Comparison of ENCODE assay signal across 22 cellular contexts in genomic region chr17:61555127-61555531, GRCh38. TPM values are rescaled to one million over a fixed set of nuclear protein-coding genes. Genes with fewer than 3 reads are reported as not detected.
"Had no signal": no experiment of that assay in that cellular context is flagged by ENCODE, and none has a peak within 500 bp of the region (broad histone marks: within the 10 kb centered on the region; RNA-seq: fewer than 3 reads in every experiment).

No MANE protein-coding gene starts in this region.

- H3K9me3 ChIP-seq: breast epithelium, esophagus muscularis mucosa, lower lobe of right lung, stomach, uterus had no signal

- H3K4me3 ChIP-seq: breast epithelium, esophagus muscularis mucosa, lower lobe of right lung, neural progenitor cell, skin epidermis, stomach, uterus had no signal

- H2AFZ ChIP-seq: neural progenitor cell had no signal

- H3K4me2 ChIP-seq: neural progenitor cell had no signal

- H3K9ac ChIP-seq: neural progenitor cell had no signal

- H3K27ac ChIP-seq: breast epithelium, esophagus muscularis mucosa, lower lobe of right lung, neural progenitor cell, skin epidermis, stomach, uterus had no signal

- ATAC-seq: activated CD4-positive, alpha-beta T cell treated with anti-CD3 and anti-CD28 coated beads for 36 hours; activated CD8-positive, alpha-beta T cell treated with anti-CD3 and anti-CD28 coated beads for 36 hours; activated T-cell treated with anti-CD3 and anti-CD28 coated beads, Interleukin-2, amount 50 U/mL, for 72 hours; left cardiac atrium; lower lobe of right lung had no signal

- H3K4me1 ChIP-seq: breast epithelium, esophagus muscularis mucosa, lower lobe of right lung, neural progenitor cell, stomach, uterus had no signal

- DNase-seq: activated CD4-positive, alpha-beta T cell treated with anti-CD3 and anti-CD28 coated beads for 36 hours; activated CD8-positive, alpha-beta memory T cell treated with anti-CD3 and anti-CD28 coated beads, Interleukin-2, amount 50 U/mL, for 4 hours; activated CD8-positive, alpha-beta T cell treated with anti-CD3 and anti-CD28 coated beads for 36 hours; activated gamma-delta T cell treated with Interleukin-2 at 50 U/mL for 16 hours; activated naive CD8-positive, alpha-beta T cell treated with anti-CD3 and anti-CD28 coated beads, Interleukin-2, amount 10 ng/mL, durations not matched to agents 7 days and 5 days; activated T-cell treated with anti-CD3 and anti-CD28 coated beads, Interleukin-2, amount 50 U/mL, for 72 hours; aorta; left cardiac atrium; lower lobe of right lung; posterior cingulate gyrus; stimulated activated CD4-positive, alpha-beta T cell treated with anti-CD3 and anti-CD28 coated beads, Interleukin-4, amount 100 ng/mL, for 4 hours; stomach; uterus had no signal

- H3K36me3 ChIP-seq: breast epithelium, esophagus muscularis mucosa, lower lobe of right lung, neural progenitor cell, stomach, uterus had no signal

- H3K27me3 ChIP-seq: uterus had no signal

RNA-seq across cellular contexts. Expression of gene NACA2, which starts 35.9 kb away (rescaled TPM):
- total RNA-seq: activated CD4-positive, alpha-beta T cell treated with anti-CD3 and anti-CD28 coated beads for 36 hours; activated CD8-positive, alpha-beta T cell treated with anti-CD3 and anti-CD28 coated beads for 36 hours; activated naive CD8-positive, alpha-beta T cell treated with anti-CD3 and anti-CD28 coated beads, Interleukin-2, amount 10 ng/mL, durations not matched to agents 7 days and 5 days; activated T-cell treated with anti-CD3 and anti-CD28 coated beads, Interleukin-2, amount 50 U/mL, for 72 hours; aorta; breast epithelium; cerebellum; dermis microvascular lymphatic vessel endothelial cell; esophagus muscularis mucosa; fibroblast of villous mesenchyme; left cardiac atrium; lower lobe of right lung; mesothelial cell of epicardium; myocyte; stomach; uterus had no signal
